Comparison of ENCODE assay signal across 1 cellular context in genomic region chr20:35478804-35479472, GRCh38.
TF ChIP-seq lines count a peak whose summit lies in the region.

No MANE protein-coding gene starts in this region.

TF ChIP-seq in K562, 482 proteins besides CTCF, POLR2A, EP300 and RAD21:
- TF ChIP-seq, protein P1, sequence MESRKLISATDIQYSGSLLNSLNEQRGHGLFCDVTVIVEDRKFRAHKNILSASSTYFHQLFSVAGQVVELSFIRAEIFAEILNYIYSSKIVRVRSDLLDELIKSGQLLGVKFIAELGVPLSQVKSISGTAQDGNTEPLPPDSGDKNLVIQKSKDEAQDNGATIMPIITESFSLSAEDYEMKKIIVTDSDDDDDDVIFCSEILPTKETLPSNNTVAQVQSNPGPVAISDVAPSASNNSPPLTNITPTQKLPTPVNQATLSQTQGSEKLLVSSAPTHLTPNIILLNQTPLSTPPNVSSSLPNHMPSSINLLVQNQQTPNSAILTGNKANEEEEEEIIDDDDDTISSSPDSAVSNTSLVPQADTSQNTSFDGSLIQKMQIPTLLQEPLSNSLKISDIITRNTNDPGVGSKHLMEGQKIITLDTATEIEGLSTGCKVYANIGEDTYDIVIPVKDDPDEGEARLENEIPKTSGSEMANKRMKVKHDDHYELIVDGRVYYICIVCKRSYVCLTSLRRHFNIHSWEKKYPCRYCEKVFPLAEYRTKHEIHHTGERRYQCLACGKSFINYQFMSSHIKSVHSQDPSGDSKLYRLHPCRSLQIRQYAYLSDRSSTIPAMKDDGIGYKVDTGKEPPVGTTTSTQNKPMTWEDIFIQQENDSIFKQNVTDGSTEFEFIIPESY (CRISPR knock-in tag; IDR thresholded peaks at IDR 0.05) = peak; percentile 95
- TF ChIP-seq ZNF41 (CRISPR knock-in tag; conservative IDR thresholded peaks at IDR 0.05) = no peak
